In the genomic region with DNA sequence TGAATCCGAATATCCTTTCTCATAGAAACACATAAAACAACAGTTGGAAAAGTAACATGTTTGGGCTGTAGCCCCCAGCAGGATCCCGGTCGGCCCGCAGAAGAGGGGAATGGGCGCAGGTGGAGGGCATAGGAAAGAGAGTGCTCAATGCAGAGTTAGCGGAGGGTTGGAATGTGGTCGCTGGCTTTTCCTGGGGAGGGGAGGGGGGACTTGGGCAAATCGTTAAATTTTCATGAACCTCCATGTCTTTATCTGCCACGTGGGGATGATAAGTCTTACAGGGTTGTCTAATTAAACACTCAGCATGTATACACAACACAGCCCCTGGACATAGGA, we compare ENCODE assay signal across 8 cellular contexts. TPM values are rescaled to one million over a fixed set of nuclear protein-coding genes. Genes with fewer than 3 reads are reported as not detected.
DNase-seq lines count a peak whose midpoint lies in the region; ATAC-seq and TF ChIP-seq lines count a peak whose summit lies in the region.

No MANE protein-coding gene starts in this region.

- H3K27ac Mint-ChIP-seq in CD8-positive, alpha-beta T cell: peak overlapping the region; percentile 97
- H3K27ac Mint-ChIP-seq in effector memory CD8-positive, alpha-beta T cell: peak overlapping the region; percentile 93 to 96

- H3K27me3 Mint-ChIP-seq in CD8-positive, alpha-beta T cell (ENCODE audit: low read depth): no peaks in the 10 kb centered on the region
- peaks cover 0 to 5% of the 10 kb centered on the region in 2 donors for H3K27me3 Mint-ChIP-seq in effector memory CD8-positive, alpha-beta T cell

- H3K4ac ChIP-seq in neuronal stem cell (ENCODE audit: low read length): no peak overlapping the region

- H3K4me1 Mint-ChIP-seq in CD8-positive, alpha-beta T cell (ENCODE audit: low read depth): peaks cover 40% of the 10 kb centered on the region
- peaks cover 17 to 27% of the 10 kb centered on the region in 2 donors for H3K4me1 Mint-ChIP-seq in effector memory CD8-positive, alpha-beta T cell (ENCODE audit: low read depth in 2 of 2)

- no peak overlapping the region for H2AK5ac ChIP-seq in neuronal stem cell (ENCODE audit: low read depth, low read length)

- no peak for ATAC-seq in CD8-positive, alpha-beta T cell
- ATAC-seq in effector memory CD8-positive, alpha-beta T cell (replicated peaks): no peak

- H3K27me3 ChIP-seq in CD8-positive, alpha-beta T cell (ENCODE audit: insufficient read depth, low read length): no peaks in the 10 kb centered on the region
- no peaks in the 10 kb centered on the region for H3K27me3 ChIP-seq in MG63
- peaks cover 0 to 37% (median 19%) of the 10 kb centered on the region in 3 experiments for H3K27me3 ChIP-seq in neuronal stem cell (ENCODE audit: control insufficient read depth in 3 of 3, insufficient read depth in 3 of 3, low read depth in 1 of 3, low read length in 3 of 3)

- no peak overlapping the region for H3K14ac ChIP-seq in neuronal stem cell (ENCODE audit: low read length)

- H4K8ac ChIP-seq in neuronal stem cell (ENCODE audit: low read depth, low read length): no peak overlapping the region

- no peak for TF ChIP-seq CTCF in CD8-positive, alpha-beta T cell (IDR thresholded peaks at IDR 0.05)

- POLR2A ChIA-PET in CD8-positive, alpha-beta T cell (lab: Charles Lee): interaction anchor here (0.8 to 2.9 kb wide), 4 partner anchors 35 to 61 kb away, joined by 3 to 18 read pairs (median 4); partner anchors contain the start of gene POMP

- H3K36me3 ChIP-seq in CD8-positive, alpha-beta T cell (ENCODE audit: insufficient read depth, low read length): no peaks in the 10 kb centered on the region
- H3K36me3 ChIP-seq in MG63 (no peaks in the 10 kb centered on the region), neuronal stem cell (replicated peaks in 1 of 2; ENCODE audit: control insufficient read depth in 2 of 2, insufficient read depth in 2 of 2, low read length in 2 of 2) (no peaks in the 10 kb centered on the region)

- no peak overlapping the region for H2BK12ac ChIP-seq in neuronal stem cell (ENCODE audit: low read length)

- no peak overlapping the region for H3K18ac ChIP-seq in neuronal stem cell (ENCODE audit: low read length)

- WGBS in neuronal stem cell (ENCODE audit: extremely low coverage in 2 of 2, insufficient read length in 2 of 2, insufficient replicate concordance in 1 of 2), 2 donors: no CpG with 5 or more reads among the region's 9 CpGs

- peaks cover 22% of the 10 kb centered on the region for H3K4me1 ChIP-seq in CD8-positive, alpha-beta T cell (ENCODE audit: insufficient read depth, low read length)
- peaks cover 0 to 1% of the 10 kb centered on the region in 2 donors for H3K4me1 ChIP-seq in neuronal stem cell (ENCODE audit: control insufficient read depth in 2 of 2, insufficient read depth in 1 of 2, low read depth in 1 of 2, low read length in 2 of 2)

- no peaks in the 10 kb centered on the region for H3K9me3 ChIP-seq in CD8-positive, alpha-beta T cell (ENCODE audit: low read length)
- H3K9me3 ChIP-seq in MG63: no peaks in the 10 kb centered on the region
- no peaks in the 10 kb centered on the region for H3K9me3 ChIP-seq in neuronal stem cell (replicated peaks in 1 of 2; ENCODE audit: control insufficient read depth in 2 of 2, insufficient read depth in 1 of 2, low read depth in 1 of 2, low read length in 2 of 2)

- no peaks in the 10 kb centered on the region for H3K9me3 Mint-ChIP-seq in CD8-positive, alpha-beta T cell
- no peaks in the 10 kb centered on the region for H3K9me3 Mint-ChIP-seq in effector memory CD8-positive, alpha-beta T cell

- CTCF ChIA-PET in CD8-positive, alpha-beta T cell (lab: Charles Lee): no interaction called here

- H3K23ac ChIP-seq in neuronal stem cell (ENCODE audit: low read depth, low read length, poor library complexity): no peak overlapping the region

- H2BK120ac ChIP-seq in neuronal stem cell (ENCODE audit: low read depth, low read length): no peak overlapping the region

- H3K27ac ChIP-seq in CD8-positive, alpha-beta T cell (ENCODE audit: low read depth, low read length): peak overlapping the region; percentile 88
- H3K27ac ChIP-seq in neuronal stem cell (replicated peaks; ENCODE audit: low read length): no peak overlapping the region

- H3K9ac ChIP-seq in neuronal stem cell (ENCODE audit: low read depth, low read length, poor library complexity): no peak overlapping the region

- H3K4me2 ChIP-seq in neuronal stem cell (ENCODE audit: insufficient read depth, low read length, poor library complexity, severe bottlenecking): peak overlapping the region; percentile 56

- H2BK15ac ChIP-seq in neuronal stem cell (ENCODE audit: low read length): no peak overlapping the region

- no peak overlapping the region for H4K91ac ChIP-seq in neuronal stem cell (ENCODE audit: low read depth, low read length, poor library complexity)

- H2BK5ac ChIP-seq in neuronal stem cell (ENCODE audit: low read length): no peak overlapping the region

- no peak for DNase-seq in CD8-positive, alpha-beta T cell
- DNase-seq in MG63 (no peak), neuronal stem cell (ENCODE audit: low spot score) (no peak), hepatic stellate cell (ENCODE audit: low spot score) (no peak), D341Med (ENCODE audit: low spot score) (no peak), DMS153 (lab: John Stamatoyannopoulos, UW) (no peak), cerebellar nuclear complex (lab: John Stamatoyannopoulos, UW) (no peak)
- DNase-seq in effector memory CD8-positive, alpha-beta T cell: no peak

- peak overlapping the region; percentile 93 for H3K4me3 Mint-ChIP-seq in CD8-positive, alpha-beta T cell
- H3K4me3 Mint-ChIP-seq in effector memory CD8-positive, alpha-beta T cell: peak overlapping the region; percentile 92 to 99

- intact Hi-C loops in CD8-positive, alpha-beta T cell (cut with DNase I, micrococcal nuclease): loop anchor here (1.0 to 10.0 kb wide), 8 partner anchors 60 to 1467 kb away; partner anchors contain the start of genes PAN3 (in 2 of the 2), FLT1 (in 1 of the 2), LNX2 (in 1 of the 2) and POLR1D (in 1 of the 2)

- H3K79me1 ChIP-seq in neuronal stem cell (ENCODE audit: low read depth, low read length): no peaks in the 10 kb centered on the region

- peak overlapping the region; percentile 94 for H3K4me3 ChIP-seq in CD8-positive, alpha-beta T cell (ENCODE audit: low read depth, low read length)
- peak overlapping the region; percentile 56 for H3K4me3 ChIP-seq in MG63
- peak overlapping the region; percentile 50 to 81 for H3K4me3 ChIP-seq in neuronal stem cell (ENCODE audit: low read length in 2 of 2)

- peak overlapping the region; percentile 93 for H2AFZ ChIP-seq in neuronal stem cell (ENCODE audit: low read length)

- peaks cover 17% of the 10 kb centered on the region for H3K36me3 Mint-ChIP-seq in CD8-positive, alpha-beta T cell
- peaks cover 34% of the 10 kb centered on the region for H3K36me3 Mint-ChIP-seq in effector memory CD8-positive, alpha-beta T cell (ENCODE audit: insufficient read depth)

RNA-seq across cellular contexts. Expression of gene SLC46A3, which starts 0.4 kb away (rescaled TPM):
- 1 to 10 TPM; 5.9 TPM for total RNA-seq in CD8-positive, alpha-beta T cell
- total RNA-seq in MG63 (2014; rRNA removed; shearing (Covaris generic); ENCODE audit: low replicate concordance): 0.86 and 6.9 TPM in 2 replicates
- polyA plus RNA-seq in neuronal stem cell (2013, experiment 1 of 2): 0.20 TPM
- 0.28 TPM for polyA plus RNA-seq in neuronal stem cell (2013, experiment 2 of 2)
